34 cellular contexts compared by ENCODE assay signal in genomic region chr9:105497704-105498103, GRCh38. TPM values are rescaled to one million over a fixed set of nuclear protein-coding genes. Genes with fewer than 3 reads are reported as not detected.
DNase-seq lines count a peak whose midpoint lies in the region; ATAC-seq, FAIRE-seq and TF ChIP-seq lines count a peak whose summit lies in the region.
"Had no signal": no experiment of that assay in that cellular context is flagged by ENCODE, and none has a peak within 500 bp of the region (broad histone marks: within the 10 kb centered on the region; RNA-seq: fewer than 3 reads in every experiment).

No MANE protein-coding gene starts in this region.

- H3K27me3 ChIP-seq in HepG2 (ENCODE audit: control insufficient read depth in 1 of 2, insufficient read depth in 2 of 2, low read length in 2 of 2) (no peaks in the 10 kb centered on the region), right lobe of liver (no peaks in the 10 kb centered on the region)
- H3K27me3 ChIP-seq: BE2C; BLaER1; BLaER1 treated with 17β-estradiol and CSF1 and Interleukin-3, amounts not matched to agents 10 nM and 100 nM had no signal

- no peak for TF ChIP-seq POLR2A in HepG2 (IDR thresholded peaks at IDR 0.05; ENCODE audit: insufficient read depth in 1 of 2, low read depth in 2 of 2, low read length in 2 of 2)
- no peak for TF ChIP-seq POLR2A in right lobe of liver (IDR thresholded peaks at IDR 0.05)

- DNase-seq in HepG2 (ENCODE audit: low spot score), result no peak
- no peak for DNase-seq in right lobe of liver
- no peak for DNase-seq in CD14-positive monocyte (ENCODE audit: low spot score)
- no peak for DNase-seq in urothelium cell line (ENCODE audit: low spot score)
- DNase-seq: 8988T; ACHN; AML-193; BE2C; C1 segment of cervical spinal cord; Caco-2; Calu3; CD4-positive, alpha-beta memory T cell; CD4-positive, alpha-beta T cell; CD4-positive, CD25-positive, alpha-beta regulatory T cell; CD8-positive, alpha-beta memory T cell; CD8-positive, alpha-beta T cell; COR-L47; DMS 273 treated with DMSO at 0.1 percent for 48 hours; DMS153; DMS53; DMS79; DMS79 treated with DMSO at 0.1 percent for 48 hours; DND-41; EL had no signal

- CTCF ChIA-PET in HepG2 (lab: Yijun Ruan, JAX; ENCODE audit: low intra/inter-chr PET ratio, low total read pairs), result no interaction called here

- POLR2A ChIA-PET in HepG2 (lab: Yijun Ruan, JAX), result no interaction called here

- peak overlapping the region in 4 of 7 donors; percentile 47 to 66 (median 56) for H3K27ac Mint-ChIP-seq in CD14-positive monocyte
- peak overlapping the region; percentile 56 for H3K27ac Mint-ChIP-seq in dendritic cell treated with granulocyte-macrophage colony-stimulating factor and Interleukin-4, amounts not matched to agents 40 ng/mL and 50 ng/mL, for 4 days
- H3K27ac Mint-ChIP-seq: B cell; CD4-positive, alpha-beta T cell; CD4-positive, CD25-positive, alpha-beta regulatory T cell; CD8-positive, alpha-beta memory T cell; CD8-positive, alpha-beta T cell had no signal

- peaks cover 50% of the 10 kb centered on the region for H3K4me1 Mint-ChIP-seq in CD14-positive monocyte
- H3K4me1 Mint-ChIP-seq in dendritic cell treated with granulocyte-macrophage colony-stimulating factor and Interleukin-4, amounts not matched to agents 40 ng/mL and 50 ng/mL, for 4 days (ENCODE audit: low read depth), result peaks cover 51% of the 10 kb centered on the region
- H3K4me1 Mint-ChIP-seq: CD4-positive, alpha-beta memory T cell; CD8-positive, alpha-beta memory T cell had no signal

- H3K4me2 ChIP-seq in HepG2 (ENCODE audit: low read depth, low read length), result no peak overlapping the region
- H3K4me2 ChIP-seq: A549, BLaER1 had no signal

- H3K4me1 ChIP-seq in HepG2 (ENCODE audit: insufficient read depth, low read length) (peaks cover 14% of the 10 kb centered on the region), right lobe of liver (no peaks in the 10 kb centered on the region)
- H3K4me1 ChIP-seq: A549, BE2C, BLaER1 had no signal

- FAIRE-seq in HepG2 (lab: Jason Lieb, UNC), result no peak
- FAIRE-seq in urothelium cell line (lab: Jason Lieb, UNC), result no peak
- FAIRE-seq: A204.1, A549, D721Med had no signal

- in situ Hi-C loops in HepG2 (cut with HindIII; ENCODE audit: extremely low pct_ligation_motif_present, low pct_unique_long_range_greater_than_20kb), result no loop called here

- H3K9me3 ChIP-seq in HepG2 (ENCODE audit: low read length) (no peaks in the 10 kb centered on the region), right lobe of liver (no peaks in the 10 kb centered on the region)
- H3K9me3 ChIP-seq: A549, BE2C, BLaER1, Caco-2 had no signal

- no peak overlapping the region for H3K4me3 ChIP-seq in HepG2 (replicated peaks in 1 of 3; ENCODE audit: insufficient read depth in 1 of 3, low read depth in 2 of 3, low read length in 3 of 3)
- H3K4me3 ChIP-seq in right lobe of liver, result no peak overlapping the region
- H3K4me3 ChIP-seq: A549; BLaER1; BLaER1 treated with 17β-estradiol and CSF1 and Interleukin-3, amounts not matched to agents 10 nM and 100 nM had no signal

- peaks cover 2 to 16% of the 10 kb centered on the region in 2 donors for H3K36me3 Mint-ChIP-seq in CD14-positive monocyte
- peaks cover 12% of the 10 kb centered on the region for H3K36me3 Mint-ChIP-seq in dendritic cell treated with granulocyte-macrophage colony-stimulating factor and Interleukin-4, amounts not matched to agents 40 ng/mL and 50 ng/mL, for 4 days (ENCODE audit: low read depth)
- H3K36me3 Mint-ChIP-seq: CD4-positive, CD25-positive, alpha-beta regulatory T cell; CD8-positive, alpha-beta T cell had no signal

- H3K4me3 Mint-ChIP-seq in CD14-positive monocyte, result no peak overlapping the region
- H3K4me3 Mint-ChIP-seq in dendritic cell treated with granulocyte-macrophage colony-stimulating factor and Interleukin-4, amounts not matched to agents 40 ng/mL and 50 ng/mL, for 4 days, result no peak overlapping the region
- H3K4me3 Mint-ChIP-seq: B cell; CD4-positive, alpha-beta memory T cell; CD4-positive, alpha-beta T cell; CD4-positive, CD25-positive, alpha-beta regulatory T cell; CD8-positive, alpha-beta memory T cell; CD8-positive, alpha-beta T cell had no signal

- no TSS peak for BruUV-seq in HepG2 (replicated peaks; lab: Mats Ljungman, UMichigan)

- H2AFZ ChIP-seq in HepG2 (ENCODE audit: low read length), result no peak overlapping the region

- TF ChIP-seq RAD21 in HepG2 (CRISPR knock-in tag; IDR thresholded peaks at IDR 0.05), result no peak

- H3K9me3 Mint-ChIP-seq in CD14-positive monocyte, result peaks cover 0 to 11% (median 4%) of the 10 kb centered on the region in 7 donors
- H3K9me3 Mint-ChIP-seq in dendritic cell treated with granulocyte-macrophage colony-stimulating factor and Interleukin-4, amounts not matched to agents 40 ng/mL and 50 ng/mL, for 4 days, result no peaks in the 10 kb centered on the region
- H3K9me3 Mint-ChIP-seq: CD8-positive, alpha-beta T cell had no signal

- H3K9ac ChIP-seq in HepG2 (ENCODE audit: insufficient read depth, low read depth, low read length), result no peak overlapping the region
- H3K9ac ChIP-seq: BLaER1; BLaER1 treated with 17β-estradiol and CSF1 and Interleukin-3, amounts not matched to agents 10 nM and 100 nM had no signal

- no peak for ATAC-seq in HepG2
- ATAC-seq in right lobe of liver, result no peak
- ATAC-seq in GM19324 (IDR thresholded peaks at IDR 0.05; ENCODE audit: low FRiP score, unreplicated experiment), result no peak
- ATAC-seq: A549; CD8-positive, alpha-beta T cell had no signal

- no peaks in the 10 kb centered on the region for H4K20me1 ChIP-seq in HepG2 (ENCODE audit: insufficient read depth, low read length)
- H4K20me1 ChIP-seq: BLaER1; BLaER1 treated with 17β-estradiol and CSF1 and Interleukin-3, amounts not matched to agents 10 nM and 100 nM had no signal

- H3K36me3 ChIP-seq in HepG2 (replicated peaks in 1 of 2; ENCODE audit: control insufficient read depth in 1 of 2, insufficient read depth in 2 of 2, low read length in 2 of 2) (peaks cover 0 to 2% of the 10 kb centered on the region in 2 experiments; a peak in 1 of 5 replicates), right lobe of liver (no peaks in the 10 kb centered on the region)
- H3K36me3 ChIP-seq: BE2C, BLaER1 had no signal

- H3K27me3 Mint-ChIP-seq in CD14-positive monocyte (ENCODE audit: low read depth in 3 of 3), result peaks cover 0 to 1% (median 0%) of the 10 kb centered on the region in 3 donors
- no peaks in the 10 kb centered on the region for H3K27me3 Mint-ChIP-seq in dendritic cell treated with granulocyte-macrophage colony-stimulating factor and Interleukin-4, amounts not matched to agents 40 ng/mL and 50 ng/mL, for 4 days
- H3K27me3 Mint-ChIP-seq: B cell; CD4-positive, alpha-beta memory T cell; CD4-positive, alpha-beta T cell; CD4-positive, CD25-positive, alpha-beta regulatory T cell; CD8-positive, alpha-beta memory T cell had no signal

- H3K79me2 ChIP-seq in HepG2 (ENCODE audit: insufficient read depth, low read length), result peaks cover 4% of the 10 kb centered on the region

- TF ChIP-seq EP300 in HepG2 (IDR thresholded peaks at IDR 0.05; ENCODE audit: low read depth in 2 of 2, low read length in 2 of 2) (no peak), HepG2 (CRISPR knock-in tag; IDR thresholded peaks at IDR 0.05; ENCODE audit: borderline replicate concordance) (no peak)

- intact Hi-C loops in HepG2 (cut with micrococcal nuclease; ENCODE audit: unreplicated experiment) (no loop called here), right lobe of liver (cut with DNase I) (no loop called here), CD14-positive monocyte (cut with micrococcal nuclease) (no loop called here)
- intact Hi-C loops in dendritic cell treated with granulocyte-macrophage colony-stimulating factor and Interleukin-4, amounts not matched to agents 40 ng/mL and 50 ng/mL, for 4 days (cut with micrococcal nuclease), result no loop called here

- H3K27ac ChIP-seq in HepG2 (ENCODE audit: extremely low read length, insufficient read depth, low read length) (no peak overlapping the region), right lobe of liver (no peak overlapping the region)
- H3K27ac ChIP-seq: 22Rv1, A549, BLaER1, C4-2B had no signal

- TF ChIP-seq CTCF in HepG2 (CRISPR knock-in tag; IDR thresholded peaks at IDR 0.05) (no peak), right lobe of liver (IDR thresholded peaks at IDR 0.05) (no peak), CD14-positive monocyte (IDR thresholded peaks at IDR 0.05) (no peak)

TF ChIP-seq in HepG2, 621 proteins besides CTCF, POLR2A, EP300 and RAD21:
- TF ChIP-seq YEATS2 (CRISPR knock-in tag; IDR thresholded peaks at IDR 0.05; ENCODE audit: borderline replicate concordance) (no peak), ZNF121 (CRISPR knock-in tag; IDR thresholded peaks at IDR 0.05) (peak; percentile 94)

RNA-seq across cellular contexts. Expression of gene FSD1L, which starts 49.9 kb away (rescaled TPM):
- total RNA-seq in HepG2 (2016; rRNA removed; fragmentation: Illumina TruSeq; extraction: Trizol) (2.8 and 5.1 TPM in 2 replicates), right lobe of liver (1 to 10 TPM in 5 of 6 experiments, under 1 TPM in 1; 0.46 to 2.0 (median 1.3) TPM)
- total RNA-seq in HepG2 (2016; cell fraction: cytosol; rRNA removed; fragmentation: Illumina TruSeq; extraction: Trizol; ENCODE audit: low read depth), result 4.7 and 6.0 TPM in 2 replicates
- total RNA-seq in HepG2 (2016; cell fraction: insoluble cytoplasmic fraction; rRNA removed; fragmentation: Illumina TruSeq; extraction: Trizol), result 3.0 and 5.1 TPM in 2 replicates
- 2.3 and 2.5 TPM in 2 replicates for total RNA-seq in HepG2 (2016; cell fraction: membrane; rRNA removed; fragmentation: Illumina TruSeq; extraction: Trizol)
- total RNA-seq in HepG2 (2016; cell fraction: nucleus; rRNA removed; fragmentation: Illumina TruSeq; extraction: Trizol), result 23.8 and 25.5 TPM in 2 replicates
- polyA plus RNA-seq in HepG2 (2011; rRNA removed) (4.1 and 4.2 TPM in 2 replicates), CD14-positive monocyte (1 to 10 TPM in 1 of 2 donors, under 1 TPM in 1; 0.96 to 3.2 TPM)
- 0.66 and 0.76 TPM in 2 replicates for polyA plus RNA-seq in HepG2 (2011; cell fraction: cytosol; rRNA removed)
- 5.8 and 9.2 TPM in 2 replicates for polyA plus RNA-seq in HepG2 (2011; cell fraction: nucleus; rRNA removed)
- 6.1 and 6.9 TPM in 2 replicates for polyA plus RNA-seq in HepG2 (2012)
- polyA plus RNA-seq in HepG2 (2016; cell fraction: cytosol; fragmentation: Illumina TruSeq; extraction: Trizol; ENCODE audit: low read depth), result 0.33 and 0.41 TPM in 2 replicates
- polyA plus RNA-seq in HepG2 (2016; cell fraction: insoluble cytoplasmic fraction; fragmentation: Illumina TruSeq; extraction: Trizol; ENCODE audit: low read depth), result 1.8 and 2.1 TPM in 2 replicates
- polyA plus RNA-seq in HepG2 (2016; cell fraction: membrane; fragmentation: Illumina TruSeq; extraction: Trizol; ENCODE audit: low read depth), result 0.48 and 0.66 TPM in 2 replicates
- 13.2 and 14.2 TPM in 2 replicates for polyA plus RNA-seq in HepG2 (2016; cell fraction: nucleus; fragmentation: Illumina TruSeq; extraction: Trizol; ENCODE audit: insufficient read depth, low read depth)
- 1.7 and 3.3 TPM in 2 replicates for polyA minus RNA-seq in HepG2 (2011; rRNA and poly(A)+ RNA removed; ENCODE audit: low replicate concordance)
- polyA minus RNA-seq in HepG2 (2011; cell fraction: cytosol; rRNA and poly(A)+ RNA removed), result 1.8 and 2.5 TPM in 2 replicates
- 89.1 and 107 TPM in 2 replicates for polyA minus RNA-seq in HepG2 (2011; cell fraction: nucleus; rRNA and poly(A)+ RNA removed)
